In genomic region chr2:127035212-127035611, GRCh38 we compare ENCODE assay signal across 13 cellular contexts.
DNase-seq lines count a peak whose midpoint lies in the region; ATAC-seq and TF ChIP-seq lines count a peak whose summit lies in the region.
"Had no signal": no experiment of that assay in that cellular context is flagged by ENCODE, and none has a peak within 500 bp of the region (broad histone marks: within the 10 kb centered on the region; RNA-seq: fewer than 3 reads in every experiment).

No MANE protein-coding gene starts in this region.

- no peak overlapping the region for H3K4me3 Mint-ChIP-seq in Calu3 (ENCODE audit: low read depth, unreplicated experiment)
- H3K4me3 Mint-ChIP-seq: activated T-helper 17 cell treated with anti-CD3 and anti-CD28 coated beads, Interleukin-2, amount 50 U/mL, for 72 hours had no signal

- H3K36me3 Mint-ChIP-seq in Calu3 (ENCODE audit: insufficient read depth, unreplicated experiment), result no peaks in the 10 kb centered on the region

- no peak overlapping the region for H3K4me3 ChIP-seq in kidney epithelial cell (ENCODE audit: low read depth, low read length)
- H3K4me3 ChIP-seq: ovary had no signal

- no peak overlapping the region for H3K27ac Mint-ChIP-seq in Calu3 (ENCODE audit: unreplicated experiment)
- H3K27ac Mint-ChIP-seq: activated T-helper 17 cell treated with anti-CD3 and anti-CD28 coated beads, Interleukin-2, amount 50 U/mL, for 72 hours had no signal

- intact Hi-C loops in Calu3 (cut with micrococcal nuclease; ENCODE audit: unreplicated experiment), result no loop called here

- no TSS peak for BruUV-seq in Calu3 (replicated peaks; lab: Mats Ljungman, UMichigan)

- H3K27me3 ChIP-seq in kidney epithelial cell (ENCODE audit: control insufficient read depth, insufficient read depth, low read length), result no peaks in the 10 kb centered on the region
- H3K27me3 ChIP-seq: ovary had no signal

- no peaks in the 10 kb centered on the region for H3K36me3 ChIP-seq in kidney epithelial cell (ENCODE audit: control insufficient read depth, insufficient read depth, low read length)
- H3K36me3 ChIP-seq: ovary had no signal

- H3K27me3 Mint-ChIP-seq in Calu3 (ENCODE audit: unreplicated experiment), result peaks cover 22% of the 10 kb centered on the region

- ATAC-seq in GM18861 (IDR thresholded peaks at IDR 0.05; ENCODE audit: unreplicated experiment) (peak; percentile 82), GM21737 (IDR thresholded peaks at IDR 0.05; ENCODE audit: unreplicated experiment) (peak; percentile 56), HG03175 (IDR thresholded peaks at IDR 0.05; ENCODE audit: unreplicated experiment) (peak; percentile 76)
- ATAC-seq: activated T-helper 17 cell treated with anti-CD3 and anti-CD28 coated beads, Interleukin-2, amount 50 U/mL, for 72 hours had no signal

- no peaks in the 10 kb centered on the region for H3K9me3 Mint-ChIP-seq in Calu3 (ENCODE audit: low read depth, unreplicated experiment)
- H3K9me3 Mint-ChIP-seq: activated T-helper 17 cell treated with anti-CD3 and anti-CD28 coated beads, Interleukin-2, amount 50 U/mL, for 72 hours had no signal

- DNase-seq in kidney epithelial cell (ENCODE audit: low read depth) (no peak), NCI-H2171 treated with DMSO at 0.1 percent for 48 hours (lab: John Stamatoyannopoulos, UW) (no peak), NCI-H2029 treated with DMSO at 0.1 percent for 48 hours (lab: John Stamatoyannopoulos, UW) (no peak), NCI-H2081 treated with DMSO at 0.1 percent for 48 hours (lab: John Stamatoyannopoulos, UW) (no peak), Calu3 (no peak)
- DNase-seq: hippocampal formation, NCI-H1092, NCI-H748 treated with DMSO at 0.1 percent for 48 hours, ovary had no signal

- CTCF ChIA-PET in Calu3 (lab: Charles Lee), result no interaction called here

- no peaks in the 10 kb centered on the region for H3K4me1 Mint-ChIP-seq in Calu3 (ENCODE audit: low read depth, unreplicated experiment)

- TF ChIP-seq CTCF in kidney epithelial cell (IDR thresholded peaks at IDR 0.05; ENCODE audit: insufficient read depth, low read length, poor library complexity, severe bottlenecking) (peak; percentile 13), Calu3 (IDR thresholded peaks at IDR 0.05; ENCODE audit: unreplicated experiment) (no peak)
